26 cellular contexts compared by ENCODE assay signal in the genomic region with DNA sequence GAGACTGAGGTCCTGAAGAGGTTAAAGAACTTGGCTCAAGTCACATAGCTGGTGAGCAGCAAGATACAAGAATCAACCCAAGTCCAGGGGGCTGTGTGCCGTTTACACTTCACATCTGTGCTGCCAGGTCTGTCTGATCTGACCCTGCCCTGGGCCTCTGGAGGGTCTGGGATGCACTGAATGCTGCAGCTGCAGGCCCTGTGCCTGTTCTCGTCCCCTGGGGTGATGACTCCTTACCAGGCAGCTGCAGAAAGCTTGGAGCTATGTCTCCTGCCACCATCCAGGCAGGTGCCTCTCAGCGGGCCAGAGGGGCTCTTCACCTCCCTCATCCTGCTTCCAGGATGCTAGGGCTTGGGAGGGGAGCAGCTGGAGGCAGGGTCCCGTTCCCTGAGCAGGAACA.
"Had no signal": no experiment of that assay in that cellular context is flagged by ENCODE, and none has a peak within 500 bp of the region (broad histone marks: within the 10 kb centered on the region; RNA-seq: fewer than 3 reads in every experiment).

No MANE protein-coding gene starts in this region.

- H3K27ac ChIP-seq: colonic mucosa, heart right ventricle, neural progenitor cell, psoas muscle, right lobe of liver, spleen, tibial artery, upper lobe of left lung, vagina had no signal

- H3K9me3 Mint-ChIP-seq: endodermal cell; mesothelial cell of epicardium; natural killer cell; stimulated activated memory B cell treated with anti-CD40 and anti-IgM and Interleukin-4, amounts not matched to agents 10 μg/mL and 1 μg/mL and 100 μg/mL, for 72 hours; stimulated activated naive CD8-positive, alpha-beta T cell treated with anti-CD3 and anti-CD28 coated beads, Interleukin-15, Interleukin-2, amounts not matched to agents 100 ng/mL and 50 ng/mL, for 24 hours had no signal

- ATAC-seq: heart right ventricle; left lobe of liver; natural killer cell; psoas muscle; right lobe of liver; stimulated activated memory B cell treated with anti-CD40 and anti-IgM and Interleukin-4, amounts not matched to agents 10 μg/mL and 1 μg/mL and 100 μg/mL, for 72 hours had no signal

- H3K36me3 Mint-ChIP-seq: mesothelial cell of epicardium; natural killer cell; neural progenitor cell; stimulated activated memory B cell treated with anti-CD40 and anti-IgM and Interleukin-4, amounts not matched to agents 10 μg/mL and 1 μg/mL and 100 μg/mL, for 72 hours had no signal

- H3K27me3 ChIP-seq: colonic mucosa, neural progenitor cell, right lobe of liver, spleen, upper lobe of left lung, vagina had no signal

- H3K9me3 ChIP-seq: colonic mucosa, heart right ventricle, psoas muscle, right lobe of liver, spleen, tibial artery, upper lobe of left lung, vagina had no signal

- H3K4me3 Mint-ChIP-seq: endodermal cell; mesothelial cell of epicardium; natural killer cell; neural progenitor cell; stimulated activated memory B cell treated with anti-CD40 and anti-IgM and Interleukin-4, amounts not matched to agents 10 μg/mL and 1 μg/mL and 100 μg/mL, for 72 hours; stimulated activated naive CD8-positive, alpha-beta T cell treated with anti-CD3 and anti-CD28 coated beads, Interleukin-15, Interleukin-2, amounts not matched to agents 100 ng/mL and 50 ng/mL, for 24 hours had no signal

- H3K4me3 ChIP-seq: colonic mucosa, heart right ventricle, neural progenitor cell, psoas muscle, right lobe of liver, spleen, tibial artery, upper lobe of left lung, vagina had no signal

- DNase-seq: colonic mucosa; effector CD4-positive, alpha-beta T cell; endodermal cell; heart right ventricle; hypothalamus; mammary epithelial cell; natural killer cell; occipital lobe; psoas muscle; retina; right lobe of liver; spleen; stimulated activated CD4-positive, alpha-beta T cell treated with anti-CD3 and anti-CD28 coated beads, Interleukin-15, amount 100 ng/mL, for 24 hours; stimulated activated CD4-positive, alpha-beta T cell treated with anti-CD3 and anti-CD28 coated beads, Interleukin-1b, Interleukin-23, amount 100 ng/mL, for 48 hours; stimulated activated CD4-positive, alpha-beta T cell treated with anti-CD3 and anti-CD28 coated beads, Interleukin-4, amount 100 ng/mL, for 24 hours; tibial artery; upper lobe of left lung had no signal

- H3K27ac Mint-ChIP-seq: endodermal cell; mesothelial cell of epicardium; natural killer cell; stimulated activated memory B cell treated with anti-CD40 and anti-IgM and Interleukin-4, amounts not matched to agents 10 μg/mL and 1 μg/mL and 100 μg/mL, for 72 hours; stimulated activated naive CD8-positive, alpha-beta T cell treated with anti-CD3 and anti-CD28 coated beads, Interleukin-15, Interleukin-2, amounts not matched to agents 100 ng/mL and 50 ng/mL, for 24 hours had no signal

- H3K36me3 ChIP-seq: colonic mucosa, heart right ventricle, neural progenitor cell, right lobe of liver, tibial artery, upper lobe of left lung, vagina had no signal

- H3K4me1 ChIP-seq: colonic mucosa, psoas muscle, right lobe of liver, tibial artery, vagina had no signal

- FAIRE-seq: endothelial cell of umbilical vein, frontal cortex, islet of Langerhans had no signal

- H3K27me3 Mint-ChIP-seq: stimulated activated memory B cell treated with anti-CD40 and anti-IgM and Interleukin-4, amounts not matched to agents 10 μg/mL and 1 μg/mL and 100 μg/mL, for 72 hours; stimulated activated naive CD8-positive, alpha-beta T cell treated with anti-CD3 and anti-CD28 coated beads, Interleukin-15, Interleukin-2, amounts not matched to agents 100 ng/mL and 50 ng/mL, for 24 hours had no signal
